In genomic region chr13:48297131-48297786, GRCh38 we compare ENCODE assay signal across 17 cellular contexts. TPM values are rescaled to one million over a fixed set of nuclear protein-coding genes. Genes with fewer than 3 reads are reported as not detected.
DNase-seq lines count a peak whose midpoint lies in the region; TF ChIP-seq lines count a peak whose summit lies in the region.
"Had no signal": no experiment of that assay in that cellular context is flagged by ENCODE, and none has a peak within 500 bp of the region (broad histone marks: within the 10 kb centered on the region; RNA-seq: fewer than 3 reads in every experiment).

No MANE protein-coding gene starts in this region.

- no peak overlapping the region for H2AFZ ChIP-seq in smooth muscle cell (ENCODE audit: low read depth)
- H2AFZ ChIP-seq: GM23248 had no signal

- no peak overlapping the region for H3K4me3 Mint-ChIP-seq in Caco-2 (ENCODE audit: unreplicated experiment)
- H3K4me3 Mint-ChIP-seq in T-helper 2 cell treated with Interferon-gamma antibody and Interleukin-4, amounts not matched to agents 5 μg/mL and 100 μg/mL, for 36 hours, result no peak overlapping the region

- H3K4me1 ChIP-seq in Caco-2 (peaks cover 39% of the 10 kb centered on the region), smooth muscle cell (ENCODE audit: low read depth) (no peaks in the 10 kb centered on the region)

- H3K27me3 ChIP-seq in Caco-2 (replicated peaks; ENCODE audit: control insufficient read depth, insufficient read depth, low read length) (no peaks in the 10 kb centered on the region), smooth muscle cell (ENCODE audit: low read depth) (peaks cover 35% of the 10 kb centered on the region)
- H3K27me3 ChIP-seq: BLaER1 treated with 17β-estradiol and CSF1 and Interleukin-3, amounts not matched to agents 10 nM and 100 nM had no signal

- intact Hi-C loops in Caco-2 (cut with micrococcal nuclease; ENCODE audit: unreplicated experiment), result no loop called here

- no peak overlapping the region for H3K4me2 ChIP-seq in smooth muscle cell

- H4K20me1 ChIP-seq in smooth muscle cell (ENCODE audit: low read depth), result no peaks in the 10 kb centered on the region
- H4K20me1 ChIP-seq: BLaER1 treated with 17β-estradiol and CSF1 and Interleukin-3, amounts not matched to agents 10 nM and 100 nM had no signal

- POLR2A ChIA-PET in Caco-2 (lab: Charles Lee) (interaction anchor here (0.5 kb wide), 1 partner anchor 684 kb away, joined by 3 read pairs; no protein-coding TSS in a partner anchor), GM10248 (lab: Yijun Ruan, JAX) (no interaction called here)

- peak in 1 of 2 experiments; percentile 27 for DNase-seq in Caco-2
- peak; percentile 96 for DNase-seq in Jurkat, Clone E6-1 (ENCODE audit: low read depth, low spot score)
- DNase-seq in T-helper 2 cell treated with Interferon-gamma antibody and Interleukin-4, amounts not matched to agents 5 μg/mL and 100 μg/mL, for 36 hours (ENCODE audit: low spot score), result no peak
- DNase-seq in smooth muscle cell (lab: John Stamatoyannopoulos, UW; ENCODE audit: unreplicated experiment), result no peak
- no peak for DNase-seq in NCI-H2196 treated with DMSO at 0.1 percent for 48 hours (lab: John Stamatoyannopoulos, UW; ENCODE audit: unreplicated experiment)
- no peak for DNase-seq in GM10248 (ENCODE audit: extremely low spot score)
- DNase-seq in SIG-M5 treated with dmso at 0.1 percent for 504 hours (lab: John Stamatoyannopoulos, UW; ENCODE audit: unreplicated experiment), result no peak
- DNase-seq in NCI-H345 treated with DMSO at 0.1 percent for 48 hours (lab: John Stamatoyannopoulos, UW; ENCODE audit: unreplicated experiment), result no peak
- DNase-seq: 8988T; AML-193; Calu3; CD4-positive, CD25-positive, alpha-beta regulatory T cell; DMS 273 treated with DMSO at 0.1 percent for 48 hours; GM23248; H7 had no signal

- no peak overlapping the region for H3K4me3 ChIP-seq in Caco-2 (ENCODE audit: low read depth, low read length)
- peak overlapping the region; percentile 9 for H3K4me3 ChIP-seq in Jurkat, Clone E6-1 (ENCODE audit: low read length)
- H3K4me3 ChIP-seq in smooth muscle cell, result no peak overlapping the region
- H3K4me3 ChIP-seq: BLaER1 treated with 17β-estradiol and CSF1 and Interleukin-3, amounts not matched to agents 10 nM and 100 nM; GM23248 had no signal

- peaks cover 28% of the 10 kb centered on the region for H3K4me1 Mint-ChIP-seq in Caco-2 (ENCODE audit: low read depth, unreplicated experiment)
- H3K4me1 Mint-ChIP-seq in T-helper 2 cell treated with Interferon-gamma antibody and Interleukin-4, amounts not matched to agents 5 μg/mL and 100 μg/mL, for 36 hours (ENCODE audit: low read depth), result peaks cover 22% of the 10 kb centered on the region

- TF ChIP-seq CTCF in Caco-2 (IDR thresholded peaks at IDR 0.05; ENCODE audit: insufficient read depth in 1 of 2, low read depth in 1 of 2, low read length in 1 of 2, severe bottlenecking in 1 of 2, unreplicated experiment in 1 of 2) (no peak), smooth muscle cell (IDR thresholded peaks at IDR 0.05; ENCODE audit: borderline replicate concordance, insufficient read depth, poor library complexity, severe bottlenecking) (no peak), GM10248 (IDR thresholded peaks at IDR 0.05; ENCODE audit: control extremely low read depth, extremely low read depth, low read depth, missing control alignments) (no peak)

- no peaks in the 10 kb centered on the region for H3K36me3 ChIP-seq in Caco-2 (ENCODE audit: control insufficient read depth, insufficient read depth, low read length)
- H3K36me3 ChIP-seq in smooth muscle cell (ENCODE audit: low read depth), result no peaks in the 10 kb centered on the region
- H3K36me3 ChIP-seq: BLaER1 treated with 17β-estradiol and CSF1 and Interleukin-3, amounts not matched to agents 10 nM and 100 nM had no signal

- no peaks in the 10 kb centered on the region for H3K9me3 Mint-ChIP-seq in Caco-2 (ENCODE audit: unreplicated experiment)
- no peaks in the 10 kb centered on the region for H3K9me3 Mint-ChIP-seq in T-helper 2 cell treated with Interferon-gamma antibody and Interleukin-4, amounts not matched to agents 5 μg/mL and 100 μg/mL, for 36 hours
- H3K9me3 Mint-ChIP-seq: CD4-positive, CD25-positive, alpha-beta regulatory T cell had no signal

- no peaks in the 10 kb centered on the region for H3K27me3 Mint-ChIP-seq in Caco-2 (ENCODE audit: insufficient read depth, unreplicated experiment)
- peaks cover 2% of the 10 kb centered on the region for H3K27me3 Mint-ChIP-seq in T-helper 2 cell treated with Interferon-gamma antibody and Interleukin-4, amounts not matched to agents 5 μg/mL and 100 μg/mL, for 36 hours (ENCODE audit: low read depth)

- H3K36me3 Mint-ChIP-seq in Caco-2 (ENCODE audit: insufficient read depth, unreplicated experiment), result no peaks in the 10 kb centered on the region
- peaks cover 1% of the 10 kb centered on the region for H3K36me3 Mint-ChIP-seq in T-helper 2 cell treated with Interferon-gamma antibody and Interleukin-4, amounts not matched to agents 5 μg/mL and 100 μg/mL, for 36 hours (ENCODE audit: low read depth)
- H3K36me3 Mint-ChIP-seq: CD4-positive, CD25-positive, alpha-beta regulatory T cell had no signal

- no TSS peak for BruUV-seq in Caco-2 (replicated peaks; lab: Mats Ljungman, UMichigan)

- CTCF ChIA-PET in Caco-2 (lab: Charles Lee), result interaction anchor here (1.1 kb wide), 1 partner anchor 37 kb away, joined by 3 read pairs; no protein-coding TSS in a partner anchor
- CTCF ChIA-PET in GM10248 (lab: Yijun Ruan, JAX), result interaction anchor here (1.1 kb wide), 1 partner anchor 282 kb away, joined by 5 read pairs; no protein-coding TSS in a partner anchor

- WGBS in smooth muscle cell (ENCODE audit: low lambda C conversion rate), result 47% methylated on average over 4 of the region's 4 CpGs

- H3K27ac ChIP-seq in smooth muscle cell (ENCODE audit: low read depth), result peak overlapping the region; percentile 50
- H3K27ac ChIP-seq: BLaER1 treated with 17β-estradiol and CSF1 and Interleukin-3, amounts not matched to agents 10 nM and 100 nM; GM23248 had no signal

- H3F3A ChIP-seq in smooth muscle cell (ENCODE audit: low read depth), result no peaks in the 10 kb centered on the region

- no peaks in the 10 kb centered on the region for H3K79me2 ChIP-seq in smooth muscle cell (ENCODE audit: low read depth)

- H3K27ac Mint-ChIP-seq in Caco-2 (ENCODE audit: unreplicated experiment), result peak overlapping the region; percentile 66
- peak overlapping the region; percentile 33 for H3K27ac Mint-ChIP-seq in T-helper 2 cell treated with Interferon-gamma antibody and Interleukin-4, amounts not matched to agents 5 μg/mL and 100 μg/mL, for 36 hours
- H3K27ac Mint-ChIP-seq: CD4-positive, CD25-positive, alpha-beta regulatory T cell; IgD-negative memory B cell had no signal

- H3K9me3 ChIP-seq in Caco-2, result no peaks in the 10 kb centered on the region
- H3K9me3 ChIP-seq in smooth muscle cell (replicated peaks; ENCODE audit: low read depth), result no peaks in the 10 kb centered on the region
- H3K9me3 ChIP-seq: BLaER1 treated with 17β-estradiol and CSF1 and Interleukin-3, amounts not matched to agents 10 nM and 100 nM had no signal

- H3K9ac ChIP-seq in smooth muscle cell (ENCODE audit: low read depth), result no peak overlapping the region
- H3K9ac ChIP-seq: BLaER1 treated with 17β-estradiol and CSF1 and Interleukin-3, amounts not matched to agents 10 nM and 100 nM; GM23248 had no signal

RNA-seq across cellular contexts. Expression of gene RB1, which starts 6.3 kb away (rescaled TPM):
- 24.1 and 24.3 TPM in 2 replicates for total RNA-seq in Caco-2 (2022)
- polyA plus RNA-seq in Jurkat, Clone E6-1 (2012; ENCODE audit: insufficient read depth, insufficient read length), result 85.9 TPM
- total RNA-seq in smooth muscle cell, result 38.1 and 40.2 TPM in 2 replicates
- 12.5 and 15.1 TPM in 2 replicates for polyA plus RNA-seq in smooth muscle cell
